2 cellular contexts compared by ENCODE assay signal in the genomic region with DNA sequence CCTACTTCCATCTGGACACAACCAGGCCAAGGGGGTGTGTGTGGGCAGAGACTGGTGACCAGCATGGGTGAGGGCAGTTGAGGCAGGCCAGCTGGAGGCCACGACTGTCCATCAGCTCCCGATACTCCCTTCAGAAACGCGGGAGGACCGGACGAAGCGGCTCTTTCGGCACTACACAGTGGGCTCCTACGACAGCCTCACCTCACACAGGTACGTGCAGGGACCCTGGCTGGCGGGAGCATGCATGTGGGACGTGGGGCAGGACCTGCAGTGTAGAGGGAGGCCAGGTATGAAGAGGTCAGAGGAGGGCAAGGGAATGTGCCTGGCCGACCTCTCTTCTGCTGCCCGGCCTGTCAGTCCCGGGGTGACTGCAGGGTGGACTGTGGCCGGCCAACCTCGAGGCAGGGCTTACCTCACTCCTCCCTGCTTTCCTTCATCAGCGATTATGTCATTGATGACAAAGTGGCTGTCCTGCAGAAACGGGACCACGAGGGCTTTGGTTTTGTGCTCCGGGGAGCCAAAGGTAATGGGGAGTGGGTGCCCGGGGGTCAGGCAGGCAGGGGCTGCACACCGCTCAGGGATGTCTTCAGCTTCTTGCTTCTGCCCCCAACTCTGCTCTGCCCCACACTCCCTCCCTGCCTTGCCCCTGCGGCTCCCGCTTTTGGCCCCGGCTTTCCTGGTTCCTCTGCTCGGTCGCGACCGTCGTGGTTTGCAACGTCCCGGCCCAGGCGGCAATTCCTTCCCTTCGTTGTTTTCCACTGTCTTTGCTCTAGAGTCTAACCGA.
TF ChIP-seq lines count a peak whose summit lies in the region.

No MANE protein-coding gene starts in this region.

TF ChIP-seq in liver, 16 proteins besides CTCF, POLR2A, EP300 and RAD21:
- TF ChIP-seq SP1 (IDR thresholded peaks at IDR 0.05) (peak; percentile 13), TAF1 (conservative IDR thresholded peaks at IDR 0.05) (no peak), RXRA (IDR thresholded peaks at IDR 0.05) (peak; percentile 16 to 44), HNF4A (conservative IDR thresholded peaks at IDR 0.05) (peak; percentile 10 to 40)
- TF ChIP-seq, protein P1, sequence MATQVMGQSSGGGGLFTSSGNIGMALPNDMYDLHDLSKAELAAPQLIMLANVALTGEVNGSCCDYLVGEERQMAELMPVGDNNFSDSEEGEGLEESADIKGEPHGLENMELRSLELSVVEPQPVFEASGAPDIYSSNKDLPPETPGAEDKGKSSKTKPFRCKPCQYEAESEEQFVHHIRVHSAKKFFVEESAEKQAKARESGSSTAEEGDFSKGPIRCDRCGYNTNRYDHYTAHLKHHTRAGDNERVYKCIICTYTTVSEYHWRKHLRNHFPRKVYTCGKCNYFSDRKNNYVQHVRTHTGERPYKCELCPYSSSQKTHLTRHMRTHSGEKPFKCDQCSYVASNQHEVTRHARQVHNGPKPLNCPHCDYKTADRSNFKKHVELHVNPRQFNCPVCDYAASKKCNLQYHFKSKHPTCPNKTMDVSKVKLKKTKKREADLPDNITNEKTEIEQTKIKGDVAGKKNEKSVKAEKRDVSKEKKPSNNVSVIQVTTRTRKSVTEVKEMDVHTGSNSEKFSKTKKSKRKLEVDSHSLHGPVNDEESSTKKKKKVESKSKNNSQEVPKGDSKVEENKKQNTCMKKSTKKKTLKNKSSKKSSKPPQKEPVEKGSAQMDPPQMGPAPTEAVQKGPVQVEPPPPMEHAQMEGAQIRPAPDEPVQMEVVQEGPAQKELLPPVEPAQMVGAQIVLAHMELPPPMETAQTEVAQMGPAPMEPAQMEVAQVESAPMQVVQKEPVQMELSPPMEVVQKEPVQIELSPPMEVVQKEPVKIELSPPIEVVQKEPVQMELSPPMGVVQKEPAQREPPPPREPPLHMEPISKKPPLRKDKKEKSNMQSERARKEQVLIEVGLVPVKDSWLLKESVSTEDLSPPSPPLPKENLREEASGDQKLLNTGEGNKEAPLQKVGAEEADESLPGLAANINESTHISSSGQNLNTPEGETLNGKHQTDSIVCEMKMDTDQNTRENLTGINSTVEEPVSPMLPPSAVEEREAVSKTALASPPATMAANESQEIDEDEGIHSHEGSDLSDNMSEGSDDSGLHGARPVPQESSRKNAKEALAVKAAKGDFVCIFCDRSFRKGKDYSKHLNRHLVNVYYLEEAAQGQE (IDR thresholded peaks at IDR 0.05): no peak

TF ChIP-seq in HepG2, 621 proteins besides CTCF, POLR2A, EP300 and RAD21:
- TF ChIP-seq RORA (CRISPR knock-in tag; IDR thresholded peaks at IDR 0.05) (no peak), MBD4 (IDR thresholded peaks at IDR 0.05; ENCODE audit: borderline replicate concordance, low read length) (no peak), NR3C1 (CRISPR knock-in tag; IDR thresholded peaks at IDR 0.05) (no peak), ZNF205 (CRISPR knock-in tag; IDR thresholded peaks at IDR 0.05) (no peak), ZNF354B (CRISPR knock-in tag; IDR thresholded peaks at IDR 0.05) (no peak), GZF1 (CRISPR knock-in tag; IDR thresholded peaks at IDR 0.05) (no peak), TP53 (CRISPR knock-in tag; conservative IDR thresholded peaks at IDR 0.05) (no peak), PLRG1 (conservative IDR thresholded peaks at IDR 0.05) (no peak), SUZ12 (IDR thresholded peaks at IDR 0.05; ENCODE audit: low read depth, low read length) (no peak), CAMTA2 (CRISPR knock-in tag; IDR thresholded peaks at IDR 0.05; ENCODE audit: borderline replicate concordance) (no peak), SRF (IDR thresholded peaks at IDR 0.05; ENCODE audit: low read depth, low read length) (no peak), KDM1A (CRISPR knock-in tag; IDR thresholded peaks at IDR 0.05) (no peak), MAF1 (CRISPR knock-in tag; IDR thresholded peaks at IDR 0.05; ENCODE audit: borderline replicate concordance) (no peak), ZBTB21 (CRISPR knock-in tag; IDR thresholded peaks at IDR 0.05) (no peak), NFKBIZ (CRISPR knock-in tag; IDR thresholded peaks at IDR 0.05) (no peak)
- TF ChIP-seq, protein P2, sequence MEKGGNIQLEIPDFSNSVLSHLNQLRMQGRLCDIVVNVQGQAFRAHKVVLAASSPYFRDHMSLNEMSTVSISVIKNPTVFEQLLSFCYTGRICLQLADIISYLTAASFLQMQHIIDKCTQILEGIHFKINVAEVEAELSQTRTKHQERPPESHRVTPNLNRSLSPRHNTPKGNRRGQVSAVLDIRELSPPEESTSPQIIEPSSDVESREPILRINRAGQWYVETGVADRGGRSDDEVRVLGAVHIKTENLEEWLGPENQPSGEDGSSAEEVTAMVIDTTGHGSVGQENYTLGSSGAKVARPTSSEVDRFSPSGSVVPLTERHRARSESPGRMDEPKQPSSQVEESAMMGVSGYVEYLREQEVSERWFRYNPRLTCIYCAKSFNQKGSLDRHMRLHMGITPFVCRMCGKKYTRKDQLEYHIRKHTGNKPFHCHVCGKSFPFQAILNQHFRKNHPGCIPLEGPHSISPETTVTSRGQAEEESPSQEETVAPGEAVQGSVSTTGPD (CRISPR knock-in tag; IDR thresholded peaks at IDR 0.05): no peak
